10 cellular contexts compared by ENCODE assay signal in the genomic region with DNA sequence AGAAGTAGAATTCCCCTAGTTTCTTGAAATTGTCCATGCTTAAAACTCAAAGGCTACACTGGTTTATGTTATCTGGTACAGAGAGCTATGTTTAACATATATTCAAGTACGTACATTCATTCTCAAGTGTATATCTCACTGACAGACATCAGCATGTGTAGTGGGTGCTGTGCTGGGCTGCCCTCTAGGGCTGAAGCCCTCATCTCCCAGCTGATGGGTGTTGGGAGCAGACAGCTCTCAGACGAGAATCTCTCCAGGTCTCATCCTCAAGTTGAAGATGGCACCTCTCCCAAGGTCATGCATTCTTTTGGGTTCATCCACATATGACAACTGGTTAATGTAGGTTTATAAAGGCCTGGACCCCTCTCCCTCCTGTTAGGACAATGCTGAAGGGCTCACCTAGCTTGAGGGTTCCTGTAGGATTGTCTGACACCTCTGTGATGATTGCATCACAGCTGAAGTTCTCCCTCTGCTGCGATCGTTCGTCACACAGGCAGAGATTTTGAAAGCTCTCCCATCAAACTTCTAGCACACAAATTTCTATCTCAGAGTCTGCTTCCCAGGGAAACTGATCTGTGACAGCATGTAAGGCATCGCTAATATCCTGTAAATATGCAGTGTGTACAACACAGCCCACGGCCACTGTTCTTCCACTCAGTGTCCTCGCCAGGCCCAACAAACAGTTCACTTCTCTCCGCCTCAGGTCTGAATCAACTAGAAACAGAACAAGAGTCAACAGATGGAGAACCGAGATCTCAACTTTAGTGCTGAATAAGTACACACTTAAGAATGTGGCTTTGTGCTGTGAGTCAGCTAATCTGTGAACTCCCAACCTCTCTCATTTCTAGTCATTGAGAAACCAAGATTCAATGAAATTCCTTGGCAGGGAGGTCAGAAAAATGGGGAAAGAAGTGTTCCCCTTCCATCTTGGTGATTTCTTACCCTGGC. TPM values are rescaled to one million over a fixed set of nuclear protein-coding genes. Genes with fewer than 3 reads are reported as not detected.
DNase-seq lines count a peak whose midpoint lies in the region; ATAC-seq and TF ChIP-seq lines count a peak whose summit lies in the region.
"Had no signal": no experiment of that assay in that cellular context is flagged by ENCODE, and none has a peak within 500 bp of the region (broad histone marks: within the 10 kb centered on the region; RNA-seq: fewer than 3 reads in every experiment).

No MANE protein-coding gene starts in this region.

- no peak overlapping the region for H3K4me3 Mint-ChIP-seq in naive thymus-derived CD8-positive, alpha-beta T cell
- H3K4me3 Mint-ChIP-seq: dendritic cell treated with granulocyte-macrophage colony-stimulating factor and Interleukin-4, amounts not matched to agents 40 ng/mL and 50 ng/mL, for 4 days had no signal

- peaks cover 0 to 11% (median 6%) of the 10 kb centered on the region in 4 donors for H3K4me1 Mint-ChIP-seq in naive thymus-derived CD8-positive, alpha-beta T cell

- in situ Hi-C loops in astrocyte of the cerebellum (cut with HindIII; ENCODE audit: low sequenced_read_pairs), result no loop called here

- no peaks in the 10 kb centered on the region for H3K27me3 Mint-ChIP-seq in naive thymus-derived CD8-positive, alpha-beta T cell
- H3K27me3 Mint-ChIP-seq: dendritic cell treated with granulocyte-macrophage colony-stimulating factor and Interleukin-4, amounts not matched to agents 40 ng/mL and 50 ng/mL, for 4 days had no signal

- H3K4me1 ChIP-seq in lower lobe of right lung, result peaks cover 8% of the 10 kb centered on the region

- TF ChIP-seq CTCF in BJ (IDR thresholded peaks at IDR 0.05; ENCODE audit: insufficient read depth, low read depth, low read length) (no peak), astrocyte of the cerebellum (IDR thresholded peaks at IDR 0.05; ENCODE audit: low read depth, low read length, missing control alignments) (no peak), lower lobe of right lung (IDR thresholded peaks at IDR 0.05) (no peak), GM20000 (IDR thresholded peaks at IDR 0.05; ENCODE audit: extremely low read depth, missing control alignments) (no peak)

- DNase-seq in BJ (ENCODE audit: low read depth), result peak; percentile 69
- peak; percentile 70 for DNase-seq in astrocyte of the cerebellum (ENCODE audit: low read depth)
- no peak for DNase-seq in lower lobe of right lung
- no peak for DNase-seq in SKM-1 (lab: John Stamatoyannopoulos, UW; ENCODE audit: unreplicated experiment)
- no peak for DNase-seq in naive thymus-derived CD8-positive, alpha-beta T cell
- no peak for DNase-seq in GM20000 (ENCODE audit: low spot score)
- DNase-seq: NCI-H187 had no signal

- intact Hi-C loops in lower lobe of right lung (cut with DNase I), result no loop called here

- H3K27ac Mint-ChIP-seq in naive thymus-derived CD8-positive, alpha-beta T cell, result no peak overlapping the region
- H3K27ac Mint-ChIP-seq: dendritic cell treated with granulocyte-macrophage colony-stimulating factor and Interleukin-4, amounts not matched to agents 40 ng/mL and 50 ng/mL, for 4 days had no signal

- H3K36me3 Mint-ChIP-seq in naive thymus-derived CD8-positive, alpha-beta T cell, result peaks cover 27 to 76% (median 58%) of the 10 kb centered on the region in 3 donors

- ATAC-seq in HG03025 (IDR thresholded peaks at IDR 0.05; ENCODE audit: low FRiP score, unreplicated experiment) (peak; percentile 68), lower lobe of right lung (peak; percentile 92 to 97), GM21528 (IDR thresholded peaks at IDR 0.05; ENCODE audit: low FRiP score, unreplicated experiment) (no peak)
- ATAC-seq in naive thymus-derived CD8-positive, alpha-beta T cell, result no peak

- H3K27me3 ChIP-seq in BJ (ENCODE audit: control insufficient read depth, insufficient read depth, low read length), result no peaks in the 10 kb centered on the region
- no peaks in the 10 kb centered on the region for H3K27me3 ChIP-seq in lower lobe of right lung (ENCODE audit: low read depth)

- no peaks in the 10 kb centered on the region for H3K9me3 ChIP-seq in lower lobe of right lung

- peaks cover 0 to 18% (median 3%) of the 10 kb centered on the region in 9 donors for H3K9me3 Mint-ChIP-seq in naive thymus-derived CD8-positive, alpha-beta T cell
- H3K9me3 Mint-ChIP-seq: dendritic cell treated with granulocyte-macrophage colony-stimulating factor and Interleukin-4, amounts not matched to agents 40 ng/mL and 50 ng/mL, for 4 days had no signal

- CTCF ChIA-PET in BJ (lab: Yijun Ruan, JAX), result interaction anchor here (0.6 to 1.7 kb wide), 5 partner anchors 8 to 364 kb away, joined by 3 to 11 read pairs (median 3); a partner anchor contains a TSS

- POLR2A ChIA-PET in BJ (lab: Charles Lee), result no interaction called here
- POLR2A ChIA-PET in naive thymus-derived CD8-positive, alpha-beta T cell (lab: Charles Lee), result interaction anchor here (1.1 kb wide), 1 partner anchor 13 kb away, joined by 3 read pairs; no protein-coding TSS in a partner anchor

- no peak overlapping the region for H3K27ac ChIP-seq in lower lobe of right lung

- H3K36me3 ChIP-seq in BJ (ENCODE audit: control insufficient read depth, insufficient read depth, low read length) (no peaks in the 10 kb centered on the region), lower lobe of right lung (peaks cover 21% of the 10 kb centered on the region)

- H3K4me3 ChIP-seq in BJ (ENCODE audit: low read depth, low read length), result no peak overlapping the region
- H3K4me3 ChIP-seq in astrocyte of the cerebellum (ENCODE audit: low read depth, low read length), result no peak overlapping the region
- no peak overlapping the region for H3K4me3 ChIP-seq in lower lobe of right lung

RNA-seq across cellular contexts. Expression of a gene that starts 43.2 kb away (rescaled TPM):
- 10.8 and 12.0 TPM in 2 replicates for polyA plus RNA-seq in BJ (2011; rRNA removed)
- polyA minus RNA-seq in BJ (2011; rRNA and poly(A)+ RNA removed), result 16.9 and 26.4 TPM in 2 replicates
- total RNA-seq in lower lobe of right lung, result 30.0 TPM
- 10 to 100 TPM; 27.0 to 29.4 TPM for total RNA-seq in naive thymus-derived CD8-positive, alpha-beta T cell
- 10 to 100 TPM; 28.5 to 40.9 (median 31.9) TPM for polyA plus RNA-seq in naive thymus-derived CD8-positive, alpha-beta T cell

Comparison
In these comparisons a context has a peak if more than half of its experiments do, and no peak if none do; other contexts are left out.
1. DNase-seq: peak in BJ (single experiment) and astrocyte of the cerebellum (single experiment); none in lower lobe of right lung (single experiment), SKM-1 (single experiment), naive thymus-derived CD8-positive, alpha-beta T cell (0 of 10) and GM20000 (single experiment).
2. ATAC-seq: peak in HG03025 (single experiment) and lower lobe of right lung (2 of 2); none in GM21528 (single experiment) and naive thymus-derived CD8-positive, alpha-beta T cell (0 of 2).